8 cellular contexts compared by ENCODE assay signal in the genomic region with DNA sequence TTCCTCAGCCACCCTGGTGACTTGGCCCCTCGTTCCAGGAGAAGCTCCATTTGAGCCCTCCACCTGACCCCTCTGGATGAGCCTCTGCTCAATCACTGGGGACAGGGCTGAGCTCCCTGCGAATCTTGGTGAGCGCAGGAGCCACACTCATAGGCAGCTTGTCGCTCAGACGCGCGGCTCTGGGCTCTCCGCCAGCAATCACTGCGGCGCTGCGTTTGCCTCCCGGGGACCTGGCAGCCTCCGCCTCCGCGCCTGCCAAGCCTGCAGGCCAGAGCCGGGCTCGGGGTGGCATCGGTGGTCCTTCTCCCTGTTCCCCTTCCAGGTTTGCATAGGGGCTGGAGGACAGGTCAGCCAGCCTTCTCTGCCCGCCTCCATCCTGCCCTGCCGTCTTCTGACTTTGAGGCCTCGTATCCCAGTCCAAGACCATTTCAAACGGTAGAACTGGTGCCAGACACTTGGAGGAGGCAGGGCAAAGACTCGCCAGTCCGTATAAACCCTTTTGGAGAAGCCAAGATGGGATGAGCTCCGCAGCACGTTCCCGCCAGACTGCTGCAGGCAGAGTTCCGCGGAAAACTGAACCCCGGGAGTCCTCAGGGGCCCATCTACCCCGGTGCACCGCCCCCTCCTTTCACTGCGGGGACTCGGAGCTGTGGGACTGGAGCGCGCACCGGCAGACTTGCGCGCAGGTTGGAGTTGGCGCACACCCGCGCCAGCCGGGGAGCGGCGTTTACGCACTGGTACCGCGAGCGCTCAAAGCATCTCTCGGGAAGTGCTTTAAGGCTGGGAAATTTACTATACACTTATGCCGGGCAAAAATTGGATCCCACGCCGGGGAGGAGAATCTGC. TPM values are rescaled to one million over a fixed set of nuclear protein-coding genes. Genes with fewer than 3 reads are reported as not detected.
DNase-seq lines count a peak whose midpoint lies in the region; ATAC-seq, FAIRE-seq and TF ChIP-seq lines count a peak whose summit lies in the region.

No MANE protein-coding gene starts in this region.

- H3K4me3 ChIP-seq in BE2C (ENCODE audit: low read depth, low read length) (no peak overlapping the region), HFF-Myc (replicated peaks; ENCODE audit: low read depth, low read length) (peak overlapping the region; percentile 36)

- TF ChIP-seq CTCF in BE2C (IDR thresholded peaks at IDR 0.05; ENCODE audit: low read depth, low read length): no peak
- TF ChIP-seq CTCF in HFF-Myc (IDR thresholded peaks at IDR 0.05; ENCODE audit: low read depth, low read length, missing control alignments): no peak

- no peaks in the 10 kb centered on the region for H3K36me3 ChIP-seq in BE2C

- no peaks in the 10 kb centered on the region for H3K4me1 ChIP-seq in BE2C

- ATAC-seq in HG02840 (IDR thresholded peaks at IDR 0.05; ENCODE audit: low FRiP score, unreplicated experiment) (no peak), HG02870 (IDR thresholded peaks at IDR 0.05; ENCODE audit: unreplicated experiment) (no peak)

- H3K27me3 ChIP-seq in BE2C: peaks cover 35% of the 10 kb centered on the region

- H3K9me3 ChIP-seq in BE2C: no peaks in the 10 kb centered on the region

- TF ChIP-seq POLR2A in GM12892 (IDR thresholded peaks at IDR 0.05; ENCODE audit: low read depth, low read length): no peak

- DNase-seq in BE2C: peak; percentile 52
- DNase-seq in HFF-Myc (ENCODE audit: extremely low read depth, low read depth): no peak
- DNase-seq in SHP77 treated with DMSO at 0.1 percent for 48 hours (lab: John Stamatoyannopoulos, UW): peak; percentile 37
- peak; percentile 29 for DNase-seq in fibroblast of gingiva (ENCODE audit: low read depth)
- DNase-seq in myocyte (ENCODE audit: low read depth): peak; percentile 26
- no peak for DNase-seq in GM12892 (ENCODE audit: insufficient read length)

- FAIRE-seq in GM12892 (lab: Jason Lieb, UNC): no peak

RNA-seq across cellular contexts. Expression of a gene that starts 1.0 kb away (rescaled TPM):
- not detected for polyA plus RNA-seq in BE2C (2012; ENCODE audit: insufficient read depth, insufficient read length, low read depth)
- total RNA-seq in myocyte: not detected in 2 replicates
- not detected for polyA plus RNA-seq in myocyte (2012)
- polyA plus RNA-seq in GM12892 (2012; ENCODE audit: missing spikeins): 0.04 TPM

Comparison
In these comparisons a context has a peak if more than half of its experiments do, and no peak if none do; other contexts are left out.
1. DNase-seq: peak in BE2C (single experiment), SHP77 treated with DMSO at 0.1 percent for 48 hours (single experiment), fibroblast of gingiva (single experiment) and myocyte (single experiment); none in HFF-Myc (single experiment) and GM12892 (single experiment).